In genomic region chr14:93857500-93857899, GRCh38 we compare ENCODE assay signal across 18 cellular contexts.
DNase-seq lines count a peak whose midpoint lies in the region; ATAC-seq, FAIRE-seq and TF ChIP-seq lines count a peak whose summit lies in the region.
"Had no signal": no experiment of that assay in that cellular context is flagged by ENCODE, and none has a peak within 500 bp of the region (broad histone marks: within the 10 kb centered on the region; RNA-seq: fewer than 3 reads in every experiment).

No MANE protein-coding gene starts in this region.

- H4K8ac ChIP-seq in mesenchymal stem cell (ENCODE audit: low read length): no peak overlapping the region

- FAIRE-seq in HepG2 (lab: Jason Lieb, UNC): no peak

- H2BK15ac ChIP-seq in mesenchymal stem cell (ENCODE audit: low read depth, poor library complexity, severe bottlenecking): no peak overlapping the region

- H3K9me2 ChIP-seq in hepatocyte (replicated peaks; ENCODE audit: insufficient read depth): no peaks in the 10 kb centered on the region

- no peak overlapping the region for H2BK12ac ChIP-seq in mesenchymal stem cell (ENCODE audit: low read length in 2 of 2)

- TF ChIP-seq POLR2A in HepG2 (IDR thresholded peaks at IDR 0.05; ENCODE audit: insufficient read depth in 1 of 2, low read depth in 2 of 2, low read length in 2 of 2) (no peak), right lobe of liver (IDR thresholded peaks at IDR 0.05) (no peak)

- H3K36me3 ChIP-seq in HepG2 (replicated peaks in 1 of 2; ENCODE audit: control insufficient read depth in 1 of 2, insufficient read depth in 2 of 2, low read length in 2 of 2) (no peaks in the 10 kb centered on the region), right lobe of liver (no peaks in the 10 kb centered on the region), hepatocyte (replicated peaks; ENCODE audit: insufficient read depth, low read depth) (no peaks in the 10 kb centered on the region), mesenchymal stem cell (ENCODE audit: control insufficient read depth in 1 of 2, insufficient read depth in 2 of 2, low read depth in 1 of 2, low read length in 2 of 2) (no peaks in the 10 kb centered on the region)
- H3K36me3 ChIP-seq: ascending aorta, colonic mucosa, thoracic aorta had no signal

- 0 out of 2 replicates have a peak, but pooled peaks have one; percentile 19 for TF ChIP-seq CTCF in HepG2 (CRISPR knock-in tag; IDR thresholded peaks at IDR 0.05)
- no peak for TF ChIP-seq CTCF in right lobe of liver (IDR thresholded peaks at IDR 0.05)
- TF ChIP-seq CTCF in hepatocyte (IDR thresholded peaks at IDR 0.05; ENCODE audit: poor library complexity): peak; percentile 15

- TF ChIP-seq RAD21 in HepG2 (CRISPR knock-in tag; IDR thresholded peaks at IDR 0.05): no peak

- in situ Hi-C loops in HepG2 (cut with HindIII; ENCODE audit: extremely low pct_ligation_motif_present, low pct_unique_long_range_greater_than_20kb): no loop called here

- 9% methylated on average over 9 of the region's 9 CpGs for WGBS in HepG2 (ENCODE audit: low lambda C conversion rate)
- WGBS in right lobe of liver (ENCODE audit: insufficient coverage, low coverage, low lambda C conversion rate, missing lambda C conversion rate): 49% methylated on average over 9 of the region's 9 CpGs
- WGBS in hepatocyte (ENCODE audit: low lambda C conversion rate, missing lambda C conversion rate): 41% methylated on average over 9 of the region's 9 CpGs
- 45% methylated on average over 9 of the region's 9 CpGs for WGBS in mesenchymal stem cell

- H3K79me2 ChIP-seq in HepG2 (ENCODE audit: insufficient read depth, low read length) (no peaks in the 10 kb centered on the region), hepatocyte (no peaks in the 10 kb centered on the region)

- H2BK120ac ChIP-seq in mesenchymal stem cell (ENCODE audit: low read depth, low read length): no peak overlapping the region

- H2AK5ac ChIP-seq in mesenchymal stem cell (ENCODE audit: low read length, severe bottlenecking): no peak overlapping the region

- no peak overlapping the region for H3K27ac ChIP-seq in HepG2 (ENCODE audit: extremely low read length, insufficient read depth, low read length)
- H3K27ac ChIP-seq in right lobe of liver: no peak overlapping the region
- peak overlapping the region; percentile 46 for H3K27ac ChIP-seq in hepatocyte
- no peak overlapping the region for H3K27ac ChIP-seq in mesenchymal stem cell (ENCODE audit: low read length, poor library complexity, severe bottlenecking)
- H3K27ac ChIP-seq: ascending aorta, colonic mucosa, epithelial cell of prostate, thoracic aorta had no signal

- H3K18ac ChIP-seq in mesenchymal stem cell (ENCODE audit: low read depth in 1 of 2, low read length in 2 of 2): no peak overlapping the region

- DNase-seq in HepG2 (ENCODE audit: low spot score): peak; percentile 9
- DNase-seq in right lobe of liver: no peak
- DNase-seq in NCI-H524 treated with DMSO at 0.1 percent for 48 hours (lab: John Stamatoyannopoulos, UW): peak; percentile 73
- DNase-seq in hepatocyte (ENCODE audit: low spot score): peak; percentile 17
- DNase-seq in mesenchymal stem cell: no peak
- DNase-seq in NK-92 (lab: John Stamatoyannopoulos, UW; ENCODE audit: unreplicated experiment): no peak
- no peak for DNase-seq in stimulated activated CD4-positive, alpha-beta T cell treated with anti-CD3 and anti-CD28 coated beads, Interleukin-4, amount 100 ng/mL, for 4 hours
- DNase-seq: ACHN; activated CD8-positive, alpha-beta memory T cell treated with anti-CD3 and anti-CD28 coated beads, Interleukin-2, amount 10 ng/mL, durations not matched to agents 7 days and 5 days; activated gamma-delta T cell treated with Interleukin-2 at 50 U/mL for 16 hours; colonic mucosa; left colon; naive B cell; PC-3 had no signal

- H3K4me1 ChIP-seq in HepG2 (ENCODE audit: insufficient read depth, low read length) (0 out of 2 replicates have a peak, but pooled peaks cover 7% of the 10 kb centered on the region), right lobe of liver (no peaks in the 10 kb centered on the region), hepatocyte (ENCODE audit: insufficient read depth) (peaks cover 23% of the 10 kb centered on the region), mesenchymal stem cell (ENCODE audit: control insufficient read depth, insufficient read depth, low read depth, low read length) (no peaks in the 10 kb centered on the region)
- H3K4me1 ChIP-seq: colonic mucosa had no signal

- H3K4me3 ChIP-seq in HepG2 (replicated peaks in 1 of 3; ENCODE audit: insufficient read depth in 1 of 3, low read depth in 2 of 3, low read length in 3 of 3): no peak overlapping the region
- no peak overlapping the region for H3K4me3 ChIP-seq in right lobe of liver
- no peak overlapping the region for H3K4me3 ChIP-seq in hepatocyte
- no peak overlapping the region for H3K4me3 ChIP-seq in mesenchymal stem cell (ENCODE audit: insufficient read depth in 1 of 2, low read depth in 1 of 2, low read length in 2 of 2)
- H3K4me3 ChIP-seq: ascending aorta, colonic mucosa, thoracic aorta had no signal

- no peak overlapping the region for H3K23ac ChIP-seq in mesenchymal stem cell (ENCODE audit: low read length in 2 of 2)

- CTCF ChIA-PET in HepG2 (lab: Yijun Ruan, JAX; ENCODE audit: low intra/inter-chr PET ratio, low total read pairs): interaction anchor here (1.3 kb wide), 1 partner anchor 36 kb away, joined by 4 read pairs; no protein-coding TSS in a partner anchor

- H3K4me2 ChIP-seq in HepG2 (ENCODE audit: low read depth, low read length): no peak overlapping the region
- H3K4me2 ChIP-seq in hepatocyte: no peak overlapping the region
- H3K4me2 ChIP-seq in mesenchymal stem cell (ENCODE audit: low read length, poor library complexity, severe bottlenecking): no peak overlapping the region

- no peak overlapping the region for H2BK5ac ChIP-seq in mesenchymal stem cell (ENCODE audit: low read depth, low read length, poor library complexity, severe bottlenecking)

- H4K91ac ChIP-seq in mesenchymal stem cell (ENCODE audit: low read length): no peak overlapping the region

- BruUV-seq in HepG2 (replicated peaks; lab: Mats Ljungman, UMichigan): no TSS peak

- no peaks in the 10 kb centered on the region for H4K20me1 ChIP-seq in HepG2 (ENCODE audit: insufficient read depth, low read length)
- no peaks in the 10 kb centered on the region for H4K20me1 ChIP-seq in hepatocyte (ENCODE audit: insufficient read depth, poor library complexity, severe bottlenecking)

- ATAC-seq in HepG2 (peak; percentile 84), right lobe of liver (no peak), HG03521 (IDR thresholded peaks at IDR 0.05; ENCODE audit: unreplicated experiment) (no peak)
- ATAC-seq: activated CD8-positive, alpha-beta memory T cell treated with anti-CD3 and anti-CD28 coated beads, Interleukin-2, amount 10 ng/mL, durations not matched to agents 7 days and 5 days; left colon; PC-3 had no signal

- no peak overlapping the region for H3K9ac ChIP-seq in HepG2 (ENCODE audit: insufficient read depth, low read depth, low read length)
- no peak overlapping the region for H3K9ac ChIP-seq in mesenchymal stem cell (ENCODE audit: low read length)

- TF ChIP-seq EP300 in HepG2 (IDR thresholded peaks at IDR 0.05; ENCODE audit: low read depth in 2 of 2, low read length in 2 of 2) (no peak), HepG2 (CRISPR knock-in tag; IDR thresholded peaks at IDR 0.05; ENCODE audit: borderline replicate concordance) (no peak)

- no peak overlapping the region for H3K14ac ChIP-seq in mesenchymal stem cell (ENCODE audit: low read length in 2 of 2)

- H3K4ac ChIP-seq in mesenchymal stem cell (ENCODE audit: low read depth in 1 of 2, low read length in 2 of 2): no peak overlapping the region

- no peaks in the 10 kb centered on the region for H3K79me1 ChIP-seq in mesenchymal stem cell (replicated peaks; ENCODE audit: low read length, poor library complexity, severe bottlenecking)

- POLR2A ChIA-PET in HepG2 (lab: Yijun Ruan, JAX): no interaction called here

- intact Hi-C loops in HepG2 (cut with micrococcal nuclease; ENCODE audit: unreplicated experiment): no loop called here
- intact Hi-C loops in right lobe of liver (cut with DNase I): no loop called here

- no peaks in the 10 kb centered on the region for H3K9me3 ChIP-seq in HepG2 (ENCODE audit: low read length)
- no peaks in the 10 kb centered on the region for H3K9me3 ChIP-seq in right lobe of liver
- H3K9me3 ChIP-seq in hepatocyte (ENCODE audit: low read depth): no peaks in the 10 kb centered on the region
- H3K9me3 ChIP-seq in mesenchymal stem cell (ENCODE audit: control insufficient read depth, low read length): no peaks in the 10 kb centered on the region
- H3K9me3 ChIP-seq: ascending aorta, colonic mucosa, thoracic aorta had no signal

- H3K27me3 ChIP-seq in HepG2 (ENCODE audit: control insufficient read depth in 1 of 2, insufficient read depth in 2 of 2, low read length in 2 of 2): peaks cover 4 to 63% of the 10 kb centered on the region in 2 experiments; a peak in 4 of 5 replicates
- no peaks in the 10 kb centered on the region for H3K27me3 ChIP-seq in right lobe of liver
- H3K27me3 ChIP-seq in hepatocyte: no peaks in the 10 kb centered on the region
- peaks cover 0 to 54% of the 10 kb centered on the region in 2 experiments for H3K27me3 ChIP-seq in mesenchymal stem cell (ENCODE audit: control insufficient read depth in 1 of 2, insufficient read depth in 1 of 2, low read length in 2 of 2)
- H3K27me3 ChIP-seq: ascending aorta, colonic mucosa had no signal

- H2AFZ ChIP-seq in HepG2 (ENCODE audit: low read length): no peak overlapping the region
- H2AFZ ChIP-seq in hepatocyte: no peak overlapping the region
- no peak overlapping the region for H2AFZ ChIP-seq in mesenchymal stem cell (ENCODE audit: low read depth, low read length)

TF ChIP-seq in HepG2, 621 proteins besides CTCF, POLR2A, EP300 and RAD21:
- TF ChIP-seq STAG1 (CRISPR knock-in tag; IDR thresholded peaks at IDR 0.05) (peak; percentile 23; the same call in 1 of the 2 replicates), FIP1L1 (IDR thresholded peaks at IDR 0.05; ENCODE audit: borderline replicate concordance, insufficient read depth, low read depth, low read length) (no peak)

Comparison
In these comparisons a context has a peak if more than half of its experiments do, and no peak if none do; other contexts are left out.
1. DNase-seq: peak in HepG2 (single experiment), NCI-H524 treated with DMSO at 0.1 percent for 48 hours (single experiment) and hepatocyte (single experiment); none in right lobe of liver (0 of 3), mesenchymal stem cell (single experiment), NK-92 (single experiment) and stimulated activated CD4-positive, alpha-beta T cell treated with anti-CD3 and anti-CD28 coated beads, Interleukin-4, amount 100 ng/mL, for 4 hours (0 of 2).
2. CTCF ChIP-seq: peak in HepG2 (single experiment) and hepatocyte (single experiment); none in right lobe of liver (0 of 4).